Comparison of ENCODE assay signal across 1 cellular context in the genomic region with DNA sequence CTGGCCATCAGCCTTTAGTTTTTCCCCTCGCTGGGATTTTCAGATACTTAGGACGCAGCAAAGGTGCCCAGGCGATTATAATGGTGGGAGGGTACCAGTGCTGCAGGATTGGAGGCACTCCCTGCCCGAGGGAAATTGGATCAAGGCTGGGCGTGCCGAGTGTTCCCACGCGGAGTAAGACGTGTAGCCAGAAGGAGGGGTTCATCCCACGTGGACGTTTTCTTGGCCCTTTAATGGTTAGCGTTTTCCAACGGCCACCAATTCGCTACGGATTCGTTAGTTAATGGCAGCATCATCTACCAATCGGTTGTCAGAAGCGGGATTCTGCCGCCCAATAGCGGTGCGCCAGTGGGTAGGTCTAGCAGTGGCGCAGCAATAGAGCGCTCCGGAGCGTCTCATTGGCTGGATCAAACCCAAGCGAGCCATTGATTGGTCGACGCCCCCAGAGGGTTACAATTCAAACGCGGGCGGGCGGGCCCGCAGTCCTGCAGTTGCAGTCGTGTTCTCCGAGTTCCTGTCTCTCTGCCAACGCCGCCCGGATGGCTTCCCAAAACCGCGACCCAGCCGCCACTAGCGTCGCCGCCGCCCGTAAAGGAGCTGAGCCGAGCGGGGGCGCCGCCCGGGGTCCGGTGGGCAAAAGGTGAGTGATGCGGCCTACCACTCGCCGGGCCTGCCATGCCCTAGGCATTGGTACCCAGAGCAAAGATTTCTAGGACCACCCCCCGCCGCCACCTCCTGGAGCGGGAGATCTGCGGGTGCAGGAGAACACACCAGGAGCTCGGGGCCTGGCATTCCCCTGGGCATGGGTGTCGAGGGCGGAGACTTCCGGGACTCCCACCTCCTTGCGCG.
A peak's percentile ranks its signal among the peaks of the same experiment; 100 is the strongest.
TF ChIP-seq lines count a peak whose summit lies in the region.

A gene (plus strand): TSS at position 488 of the 849 bp plus-strand sequence. CDS start 52 bp downstream, at position 540.

TF ChIP-seq in HepG2, 621 proteins besides CTCF, POLR2A, EP300 and RAD21 (continued from another document and continues in another):
- TF ChIP-seq, protein P1, sequence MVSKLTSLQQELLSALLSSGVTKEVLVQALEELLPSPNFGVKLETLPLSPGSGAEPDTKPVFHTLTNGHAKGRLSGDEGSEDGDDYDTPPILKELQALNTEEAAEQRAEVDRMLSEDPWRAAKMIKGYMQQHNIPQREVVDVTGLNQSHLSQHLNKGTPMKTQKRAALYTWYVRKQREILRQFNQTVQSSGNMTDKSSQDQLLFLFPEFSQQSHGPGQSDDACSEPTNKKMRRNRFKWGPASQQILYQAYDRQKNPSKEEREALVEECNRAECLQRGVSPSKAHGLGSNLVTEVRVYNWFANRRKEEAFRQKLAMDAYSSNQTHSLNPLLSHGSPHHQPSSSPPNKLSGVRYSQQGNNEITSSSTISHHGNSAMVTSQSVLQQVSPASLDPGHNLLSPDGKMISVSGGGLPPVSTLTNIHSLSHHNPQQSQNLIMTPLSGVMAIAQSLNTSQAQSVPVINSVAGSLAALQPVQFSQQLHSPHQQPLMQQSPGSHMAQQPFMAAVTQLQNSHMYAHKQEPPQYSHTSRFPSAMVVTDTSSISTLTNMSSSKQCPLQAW (CRISPR knock-in tag; IDR thresholded peaks at IDR 0.05) = no peak
- TF ChIP-seq GLI4 (CRISPR knock-in tag; IDR thresholded peaks at IDR 0.05; ENCODE audit: borderline replicate concordance) (no peak), U2AF1 (optimal IDR thresholded peaks at IDR 0.05; ENCODE audit: low read depth, low read length) (peak; percentile 38), ZBTB21 (CRISPR knock-in tag; IDR thresholded peaks at IDR 0.05) (no peak), TCF7 (IDR thresholded peaks at IDR 0.05; ENCODE audit: low read depth) (no peak), ZNF296 (CRISPR knock-in tag; conservative IDR thresholded peaks at IDR 0.05) (no peak), SRF (IDR thresholded peaks at IDR 0.05; ENCODE audit: low read depth, low read length) (no peak), EEA1 (CRISPR knock-in tag; IDR thresholded peaks at IDR 0.05; ENCODE audit: borderline replicate concordance) (0 out of 2 replicates have a peak, but pooled peaks have one; percentile 74), ETV6 (CRISPR knock-in tag; conservative IDR thresholded peaks at IDR 0.05) (peak; percentile 20; the same call in 1 of the 2 replicates), ZNF768 (CRISPR knock-in tag; IDR thresholded peaks at IDR 0.05) (peak; percentile 47; the same call in 1 of the 2 replicates), ZKSCAN8 (CRISPR knock-in tag; IDR thresholded peaks at IDR 0.05; ENCODE audit: borderline replicate concordance) (no peak), MEF2D (CRISPR knock-in tag; IDR thresholded peaks at IDR 0.05) (0 out of 2 replicates have a peak, but pooled peaks have one; percentile 21), MED8 (CRISPR knock-in tag; IDR thresholded peaks at IDR 0.05; ENCODE audit: insufficient replicate concordance) (peak; percentile 5), SAP130 (CRISPR knock-in tag; IDR thresholded peaks at IDR 0.05; ENCODE audit: low read depth) (peak; percentile 98), DPF2 (CRISPR knock-in tag; IDR thresholded peaks at IDR 0.05; ENCODE audit: borderline replicate concordance, low read depth) (no peak), NCOR1 (IDR thresholded peaks at IDR 0.05; ENCODE audit: borderline replicate concordance, low read length) (peak; percentile 56; the same call in 1 of the 2 replicates), ISL2 (CRISPR knock-in tag; IDR thresholded peaks at IDR 0.05) (0 out of 2 replicates have a peak, but pooled peaks have one; percentile 22), HNRNPLL (IDR thresholded peaks at IDR 0.05; ENCODE audit: low read depth, low read length, poor library complexity, severe bottlenecking) (peak; percentile 75), ARNT2 (CRISPR knock-in tag; IDR thresholded peaks at IDR 0.05; ENCODE audit: low read depth) (peak; percentile 94), ZNF232 (CRISPR knock-in tag; IDR thresholded peaks at IDR 0.05; ENCODE audit: borderline replicate concordance) (0 out of 2 replicates have a peak, but pooled peaks have one; percentile 32), STAG1 (CRISPR knock-in tag; IDR thresholded peaks at IDR 0.05) (no peak), ASH2L (IDR thresholded peaks at IDR 0.05; ENCODE audit: insufficient read length, low read depth, low read length) (peak; percentile 7), ZFX (CRISPR knock-in tag; IDR thresholded peaks at IDR 0.05; ENCODE audit: low read depth) (peak; percentile 94), KAT2B (IDR thresholded peaks at IDR 0.05; ENCODE audit: borderline replicate concordance, low read depth, low read length) (no peak), MAF1 (CRISPR knock-in tag; IDR thresholded peaks at IDR 0.05; ENCODE audit: borderline replicate concordance) (no peak), ZKSCAN5 (CRISPR knock-in tag; IDR thresholded peaks at IDR 0.05) (0 out of 2 replicates have a peak, but pooled peaks have one; percentile 43), YY1 (IDR thresholded peaks at IDR 0.05; ENCODE audit: insufficient read depth, insufficient replicate concordance, low read depth, low read length) (no peak), KLF16 (CRISPR knock-in tag; IDR thresholded peaks at IDR 0.05) (peak in 1 of 2 experiments; percentile 40; a peak in 1 of 4 replicates), ZNF879 (CRISPR knock-in tag; IDR thresholded peaks at IDR 0.05) (0 out of 2 replicates have a peak, but pooled peaks have one; percentile 53), ZNF256 (CRISPR knock-in tag; conservative IDR thresholded peaks at IDR 0.05) (peak; percentile 86), ELF3 (CRISPR knock-in tag; IDR thresholded peaks at IDR 0.05) (no peak), RXRA (CRISPR knock-in tag; IDR thresholded peaks at IDR 0.05) (no peak), HDAC1 (CRISPR knock-in tag; IDR thresholded peaks at IDR 0.05) (peak; percentile 95), THYN1 (CRISPR knock-in tag; IDR thresholded peaks at IDR 0.05; ENCODE audit: borderline replicate concordance, low read depth) (no peak), PRMT3 (CRISPR knock-in tag; IDR thresholded peaks at IDR 0.05; ENCODE audit: borderline replicate concordance, low read depth) (peak; percentile 94; the same call in 1 of the 2 replicates), SRY (CRISPR knock-in tag; IDR thresholded peaks at IDR 0.05) (peak; percentile 15; the same call in 1 of the 2 replicates), ZNF468 (CRISPR knock-in tag; IDR thresholded peaks at IDR 0.05) (peak; percentile 98), HCFC1 (IDR thresholded peaks at IDR 0.05; ENCODE audit: low read depth, low read length) (no peak), SAFB2 (CRISPR knock-in tag; IDR thresholded peaks at IDR 0.05; ENCODE audit: borderline replicate concordance, low read depth) (peak; percentile 87), RBFOX2 (IDR thresholded peaks at IDR 0.05; ENCODE audit: low read depth, low read length) (peak; percentile 91), SIN3B (IDR thresholded peaks at IDR 0.05; ENCODE audit: low read length) (peak; percentile 94)
- TF ChIP-seq, protein P2, sequence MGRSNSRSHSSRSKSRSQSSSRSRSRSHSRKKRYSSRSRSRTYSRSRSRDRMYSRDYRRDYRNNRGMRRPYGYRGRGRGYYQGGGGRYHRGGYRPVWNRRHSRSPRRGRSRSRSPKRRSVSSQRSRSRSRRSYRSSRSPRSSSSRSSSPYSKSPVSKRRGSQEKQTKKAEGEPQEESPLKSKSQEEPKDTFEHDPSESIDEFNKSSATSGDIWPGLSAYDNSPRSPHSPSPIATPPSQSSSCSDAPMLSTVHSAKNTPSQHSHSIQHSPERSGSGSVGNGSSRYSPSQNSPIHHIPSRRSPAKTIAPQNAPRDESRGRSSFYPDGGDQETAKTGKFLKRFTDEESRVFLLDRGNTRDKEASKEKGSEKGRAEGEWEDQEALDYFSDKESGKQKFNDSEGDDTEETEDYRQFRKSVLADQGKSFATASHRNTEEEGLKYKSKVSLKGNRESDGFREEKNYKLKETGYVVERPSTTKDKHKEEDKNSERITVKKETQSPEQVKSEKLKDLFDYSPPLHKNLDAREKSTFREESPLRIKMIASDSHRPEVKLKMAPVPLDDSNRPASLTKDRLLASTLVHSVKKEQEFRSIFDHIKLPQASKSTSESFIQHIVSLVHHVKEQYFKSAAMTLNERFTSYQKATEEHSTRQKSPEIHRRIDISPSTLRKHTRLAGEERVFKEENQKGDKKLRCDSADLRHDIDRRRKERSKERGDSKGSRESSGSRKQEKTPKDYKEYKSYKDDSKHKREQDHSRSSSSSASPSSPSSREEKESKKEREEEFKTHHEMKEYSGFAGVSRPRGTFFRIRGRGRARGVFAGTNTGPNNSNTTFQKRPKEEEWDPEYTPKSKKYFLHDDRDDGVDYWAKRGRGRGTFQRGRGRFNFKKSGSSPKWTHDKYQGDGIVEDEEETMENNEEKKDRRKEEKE (IDR thresholded peaks at IDR 0.05) = no peak
- TF ChIP-seq, protein P3, sequence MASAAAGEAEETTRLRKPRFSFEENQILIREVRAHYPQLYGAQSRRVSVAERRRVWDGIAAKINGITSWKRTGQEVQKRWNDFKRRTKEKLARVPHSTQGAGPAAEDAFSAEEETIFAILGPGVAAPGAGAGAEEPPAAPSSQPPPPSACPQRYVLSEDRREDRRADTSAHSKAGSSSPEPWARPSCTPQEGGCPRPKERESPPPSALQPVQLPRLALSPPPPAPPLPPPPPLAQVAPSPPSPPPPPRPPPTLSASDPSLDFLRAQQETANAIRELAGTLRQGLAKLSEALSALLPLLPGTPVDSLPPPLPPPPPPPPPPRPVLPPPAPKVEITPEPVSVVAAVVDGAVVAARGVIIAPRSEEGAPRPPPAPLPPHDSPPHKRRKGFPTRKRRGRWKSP (CRISPR knock-in tag; IDR thresholded peaks at IDR 0.05) = 0 out of 2 replicates have a peak, but pooled peaks have one; percentile 50
- TF ChIP-seq, protein P4, sequence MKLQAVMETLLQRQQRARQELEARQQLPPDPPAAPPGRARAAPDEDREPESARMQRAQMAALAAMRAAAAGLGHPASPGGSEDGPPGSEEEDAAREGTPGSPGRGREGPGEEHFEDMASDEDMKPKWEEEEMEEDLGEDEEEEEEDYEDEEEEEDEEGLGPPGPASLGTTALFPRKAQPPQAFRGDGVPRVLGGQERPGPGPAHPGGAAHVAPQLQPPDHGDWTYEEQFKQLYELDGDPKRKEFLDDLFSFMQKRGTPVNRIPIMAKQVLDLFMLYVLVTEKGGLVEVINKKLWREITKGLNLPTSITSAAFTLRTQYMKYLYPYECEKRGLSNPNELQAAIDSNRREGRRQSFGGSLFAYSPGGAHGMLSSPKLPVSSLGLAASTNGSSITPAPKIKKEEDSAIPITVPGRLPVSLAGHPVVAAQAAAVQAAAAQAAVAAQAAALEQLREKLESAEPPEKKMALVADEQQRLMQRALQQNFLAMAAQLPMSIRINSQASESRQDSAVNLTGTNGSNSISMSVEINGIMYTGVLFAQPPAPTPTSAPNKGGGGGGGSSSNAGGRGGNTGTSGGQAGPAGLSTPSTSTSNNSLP (IDR thresholded peaks at IDR 0.05; ENCODE audit: low read depth, low read length) = no peak
- TF ChIP-seq, protein P5, sequence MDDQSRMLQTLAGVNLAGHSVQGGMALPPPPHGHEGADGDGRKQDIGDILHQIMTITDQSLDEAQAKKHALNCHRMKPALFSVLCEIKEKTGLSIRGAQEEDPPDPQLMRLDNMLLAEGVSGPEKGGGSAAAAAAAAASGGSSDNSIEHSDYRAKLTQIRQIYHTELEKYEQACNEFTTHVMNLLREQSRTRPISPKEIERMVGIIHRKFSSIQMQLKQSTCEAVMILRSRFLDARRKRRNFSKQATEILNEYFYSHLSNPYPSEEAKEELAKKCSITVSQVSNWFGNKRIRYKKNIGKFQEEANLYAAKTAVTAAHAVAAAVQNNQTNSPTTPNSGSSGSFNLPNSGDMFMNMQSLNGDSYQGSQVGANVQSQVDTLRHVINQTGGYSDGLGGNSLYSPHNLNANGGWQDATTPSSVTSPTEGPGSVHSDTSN (CRISPR knock-in tag; IDR thresholded peaks at IDR 0.05; ENCODE audit: borderline replicate concordance) = no peak
- TF ChIP-seq, protein P6, sequence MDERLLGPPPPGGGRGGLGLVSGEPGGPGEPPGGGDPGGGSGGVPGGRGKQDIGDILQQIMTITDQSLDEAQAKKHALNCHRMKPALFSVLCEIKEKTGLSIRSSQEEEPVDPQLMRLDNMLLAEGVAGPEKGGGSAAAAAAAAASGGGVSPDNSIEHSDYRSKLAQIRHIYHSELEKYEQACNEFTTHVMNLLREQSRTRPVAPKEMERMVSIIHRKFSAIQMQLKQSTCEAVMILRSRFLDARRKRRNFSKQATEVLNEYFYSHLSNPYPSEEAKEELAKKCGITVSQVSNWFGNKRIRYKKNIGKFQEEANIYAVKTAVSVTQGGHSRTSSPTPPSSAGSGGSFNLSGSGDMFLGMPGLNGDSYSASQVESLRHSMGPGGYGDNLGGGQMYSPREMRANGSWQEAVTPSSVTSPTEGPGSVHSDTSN (CRISPR knock-in tag; IDR thresholded peaks at IDR 0.05) = peak; percentile 90
- TF ChIP-seq, protein P7, sequence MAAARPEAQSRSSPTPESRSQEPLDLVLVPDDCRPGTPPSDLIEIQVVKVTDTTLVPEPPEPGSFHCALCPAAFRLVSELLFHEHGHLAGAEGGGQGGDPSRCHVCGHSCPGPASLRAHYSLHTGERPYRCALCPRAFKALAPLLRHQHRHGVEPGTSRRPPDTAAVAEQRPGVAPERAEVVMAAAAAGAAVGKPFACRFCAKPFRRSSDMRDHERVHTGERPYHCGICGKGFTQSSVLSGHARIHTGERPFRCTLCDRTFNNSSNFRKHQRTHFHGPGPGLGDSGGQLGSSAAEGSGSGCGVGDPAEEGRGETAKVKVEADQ (CRISPR knock-in tag; IDR thresholded peaks at IDR 0.05; ENCODE audit: borderline replicate concordance) = no peak
- TF ChIP-seq, protein P8, sequence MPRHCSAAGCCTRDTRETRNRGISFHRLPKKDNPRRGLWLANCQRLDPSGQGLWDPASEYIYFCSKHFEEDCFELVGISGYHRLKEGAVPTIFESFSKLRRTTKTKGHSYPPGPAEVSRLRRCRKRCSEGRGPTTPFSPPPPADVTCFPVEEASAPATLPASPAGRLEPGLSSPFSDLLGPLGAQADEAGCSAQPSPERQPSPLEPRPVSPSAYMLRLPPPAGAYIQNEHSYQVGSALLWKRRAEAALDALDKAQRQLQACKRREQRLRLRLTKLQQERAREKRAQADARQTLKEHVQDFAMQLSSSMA (CRISPR knock-in tag; IDR thresholded peaks at IDR 0.05) = peak; percentile 48
- TF ChIP-seq, protein P9, sequence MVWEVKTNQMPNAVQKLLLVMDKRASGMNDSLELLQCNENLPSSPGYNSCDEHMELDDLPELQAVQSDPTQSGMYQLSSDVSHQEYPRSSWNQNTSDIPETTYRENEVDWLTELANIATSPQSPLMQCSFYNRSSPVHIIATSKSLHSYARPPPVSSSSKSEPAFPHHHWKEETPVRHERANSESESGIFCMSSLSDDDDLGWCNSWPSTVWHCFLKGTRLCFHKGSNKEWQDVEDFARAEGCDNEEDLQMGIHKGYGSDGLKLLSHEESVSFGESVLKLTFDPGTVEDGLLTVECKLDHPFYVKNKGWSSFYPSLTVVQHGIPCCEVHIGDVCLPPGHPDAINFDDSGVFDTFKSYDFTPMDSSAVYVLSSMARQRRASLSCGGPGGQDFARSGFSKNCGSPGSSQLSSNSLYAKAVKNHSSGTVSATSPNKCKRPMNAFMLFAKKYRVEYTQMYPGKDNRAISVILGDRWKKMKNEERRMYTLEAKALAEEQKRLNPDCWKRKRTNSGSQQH (CRISPR knock-in tag; IDR thresholded peaks at IDR 0.05; ENCODE audit: low read depth) = peak; percentile 90; the same call in 1 of the 2 replicates
